ENCODE assay signal across 8 cellular contexts in the genomic region with DNA sequence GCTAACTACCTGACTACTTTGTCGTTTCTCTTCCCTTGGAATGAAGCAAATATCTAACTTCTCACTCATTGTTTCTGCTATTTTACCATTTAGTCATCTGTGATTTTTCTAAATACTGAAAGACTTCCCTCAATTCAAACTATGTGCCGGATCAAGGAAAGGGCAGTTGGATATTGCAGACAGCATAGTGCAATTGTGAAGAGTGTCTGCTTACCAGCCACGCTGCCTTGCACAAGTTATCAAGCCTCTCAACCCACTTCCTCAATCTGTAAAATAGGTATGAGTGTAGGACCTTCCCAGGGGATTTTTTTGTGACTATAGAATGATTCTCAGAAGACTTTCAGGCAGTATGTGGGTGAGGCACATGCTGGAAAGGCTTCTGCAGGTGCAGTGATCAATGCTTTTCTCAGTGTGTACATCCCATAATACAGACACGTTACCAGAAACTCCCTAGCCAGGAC. TPM values are rescaled to one million over a fixed set of nuclear protein-coding genes. Genes with fewer than 3 reads are reported as not detected.
DNase-seq lines count a peak whose midpoint lies in the region; ATAC-seq and TF ChIP-seq lines count a peak whose summit lies in the region.

No MANE protein-coding gene starts in this region.

- H3K27ac ChIP-seq in AG04450 (ENCODE audit: low read depth, low read length) (peak overlapping the region; percentile 80), breast epithelium (peak overlapping the region; percentile 23 to 30), tibial artery (peak overlapping the region; percentile 39 to 60)
- H3K27ac ChIP-seq in CD8-positive, alpha-beta T cell (ENCODE audit: low read depth, low read length) = no peak overlapping the region

- H3K9me3 ChIP-seq in AG04450 (ENCODE audit: control insufficient read depth, insufficient read depth, low read length) (no peaks in the 10 kb centered on the region; the same call in 1 of the 2 replicates), breast epithelium (no peaks in the 10 kb centered on the region), tibial artery (no peaks in the 10 kb centered on the region)
- no peaks in the 10 kb centered on the region for H3K9me3 ChIP-seq in CD8-positive, alpha-beta T cell (ENCODE audit: low read length)

- H3K9me3 Mint-ChIP-seq in immature natural killer cell = peaks cover 0 to 2% (median 0%) of the 10 kb centered on the region in 6 donors
- no peaks in the 10 kb centered on the region for H3K9me3 Mint-ChIP-seq in CD8-positive, alpha-beta T cell

- no peaks in the 10 kb centered on the region for H3K4me1 ChIP-seq in breast epithelium
- H3K4me1 ChIP-seq in tibial artery = peaks cover 0 to 64% (median 29%) of the 10 kb centered on the region in 4 donors
- no peaks in the 10 kb centered on the region for H3K4me1 ChIP-seq in CD8-positive, alpha-beta T cell (ENCODE audit: insufficient read depth, low read length)

- peaks cover 2 to 12% (median 11%) of the 10 kb centered on the region in 3 donors for H3K27me3 Mint-ChIP-seq in immature natural killer cell (ENCODE audit: low read depth in 3 of 3)
- peaks cover 6% of the 10 kb centered on the region for H3K27me3 Mint-ChIP-seq in CD8-positive, alpha-beta T cell (ENCODE audit: low read depth)

- intact Hi-C loops in breast epithelium (cut with DNase I; ENCODE audit: low total_unique reads) = no loop called here
- intact Hi-C loops in tibial artery (cut with DNase I; ENCODE audit: low total_unique reads) = loop anchor here (10.0 kb wide), 1 partner anchor 52 kb away; no protein-coding TSS in a partner anchor
- intact Hi-C loops in CD8-positive, alpha-beta T cell (cut with DNase I, micrococcal nuclease) = no loop called here

- H3K36me3 Mint-ChIP-seq in immature natural killer cell = no peaks in the 10 kb centered on the region
- H3K36me3 Mint-ChIP-seq in CD8-positive, alpha-beta T cell = no peaks in the 10 kb centered on the region

- DNase-seq in AG04450 (ENCODE audit: low read depth, low spot score) (no peak), breast epithelium (ENCODE audit: low spot score in 2 of 2) (no peak), tibial artery (no peak), immature natural killer cell (no peak), anterior cingulate cortex (lab: John Stamatoyannopoulos, UW) (no peak)
- DNase-seq in CD8-positive, alpha-beta T cell = no peak

- ATAC-seq in GM19025 (IDR thresholded peaks at IDR 0.05; ENCODE audit: low read depth, unreplicated experiment) = peak; percentile 50
- peak; percentile 53 for ATAC-seq in HG03103 (IDR thresholded peaks at IDR 0.05; ENCODE audit: low read depth, unreplicated experiment)
- no peak for ATAC-seq in CD8-positive, alpha-beta T cell

- no peaks in the 10 kb centered on the region for H3K36me3 ChIP-seq in breast epithelium
- H3K36me3 ChIP-seq in tibial artery = no peaks in the 10 kb centered on the region
- no peaks in the 10 kb centered on the region for H3K36me3 ChIP-seq in CD8-positive, alpha-beta T cell (ENCODE audit: insufficient read depth, low read length)

- CTCF ChIA-PET in AG04450 (lab: Charles Lee) = interaction anchor here (1.4 to 2.4 kb wide), 3 partner anchors 182 to 299 kb away, joined by 4 to 18 read pairs (median 4); no protein-coding TSS in a partner anchor
- CTCF ChIA-PET in CD8-positive, alpha-beta T cell (lab: Charles Lee) = no interaction called here

- no peak overlapping the region for H3K4me3 ChIP-seq in AG04450 (ENCODE audit: low read depth, low read length)
- no peak overlapping the region for H3K4me3 ChIP-seq in breast epithelium
- no peak overlapping the region for H3K4me3 ChIP-seq in tibial artery
- no peak overlapping the region for H3K4me3 ChIP-seq in CD8-positive, alpha-beta T cell (ENCODE audit: low read depth, low read length)

- H3K27me3 ChIP-seq in AG04450 (ENCODE audit: control insufficient read depth, insufficient read depth, low read length) (no peaks in the 10 kb centered on the region), breast epithelium (no peaks in the 10 kb centered on the region), tibial artery (no peaks in the 10 kb centered on the region)
- no peaks in the 10 kb centered on the region for H3K27me3 ChIP-seq in CD8-positive, alpha-beta T cell (ENCODE audit: insufficient read depth, low read length)

- peaks cover 13 to 22% of the 10 kb centered on the region in 2 donors for H3K4me1 Mint-ChIP-seq in immature natural killer cell
- H3K4me1 Mint-ChIP-seq in CD8-positive, alpha-beta T cell (ENCODE audit: low read depth) = peaks cover 6% of the 10 kb centered on the region

- no peak for TF ChIP-seq CTCF in AG04450 (IDR thresholded peaks at IDR 0.05; ENCODE audit: low read depth, low read length)
- no peak for TF ChIP-seq CTCF in breast epithelium (IDR thresholded peaks at IDR 0.05)
- TF ChIP-seq CTCF in tibial artery (IDR thresholded peaks at IDR 0.05) = no peak
- TF ChIP-seq CTCF in CD8-positive, alpha-beta T cell (IDR thresholded peaks at IDR 0.05) = no peak

- TF ChIP-seq POLR2A in breast epithelium (IDR thresholded peaks at IDR 0.05) = no peak

- POLR2A ChIA-PET in AG04450 (lab: Yijun Ruan, JAX) = interaction anchor here (0.9 to 1.1 kb wide), 2 partner anchors 13 to 60 kb away, joined by 3 read pairs; no protein-coding TSS in a partner anchor
- POLR2A ChIA-PET in CD8-positive, alpha-beta T cell (lab: Charles Lee) = no interaction called here

- peak overlapping the region in 3 of 6 donors; percentile 94 to 98 (median 97) for H3K27ac Mint-ChIP-seq in immature natural killer cell
- no peak overlapping the region for H3K27ac Mint-ChIP-seq in CD8-positive, alpha-beta T cell

- H3K4me3 Mint-ChIP-seq in immature natural killer cell = no peak overlapping the region
- H3K4me3 Mint-ChIP-seq in CD8-positive, alpha-beta T cell = no peak overlapping the region

RNA-seq across cellular contexts. Expression of a gene that starts 54.3 kb away (rescaled TPM):
- 59.0 and 62.6 TPM in 2 replicates for polyA plus RNA-seq in AG04450 (2011; rRNA removed)
- polyA minus RNA-seq in AG04450 (2011; rRNA and poly(A)+ RNA removed) = 153 and 159 TPM in 2 replicates
- total RNA-seq in breast epithelium = 100 to 1,000 TPM in 1 of 3 donors, 10 to 100 TPM in 2; 61.9 to 164 (median 65.0) TPM
- not detected for polyA plus RNA-seq in immature natural killer cell
- not detected for total RNA-seq in CD8-positive, alpha-beta T cell

Comparison
In these comparisons a context has a peak if more than half of its experiments do, and no peak if none do; other contexts are left out.
1. RNA of a gene that starts 54.3 kb away (total RNA-seq): 61.9 to 164 TPM in breast epithelium; not detected in CD8-positive, alpha-beta T cell; every median in the first group is over 10 times any median in the second.